8 cellular contexts compared by ENCODE assay signal in the genomic region with DNA sequence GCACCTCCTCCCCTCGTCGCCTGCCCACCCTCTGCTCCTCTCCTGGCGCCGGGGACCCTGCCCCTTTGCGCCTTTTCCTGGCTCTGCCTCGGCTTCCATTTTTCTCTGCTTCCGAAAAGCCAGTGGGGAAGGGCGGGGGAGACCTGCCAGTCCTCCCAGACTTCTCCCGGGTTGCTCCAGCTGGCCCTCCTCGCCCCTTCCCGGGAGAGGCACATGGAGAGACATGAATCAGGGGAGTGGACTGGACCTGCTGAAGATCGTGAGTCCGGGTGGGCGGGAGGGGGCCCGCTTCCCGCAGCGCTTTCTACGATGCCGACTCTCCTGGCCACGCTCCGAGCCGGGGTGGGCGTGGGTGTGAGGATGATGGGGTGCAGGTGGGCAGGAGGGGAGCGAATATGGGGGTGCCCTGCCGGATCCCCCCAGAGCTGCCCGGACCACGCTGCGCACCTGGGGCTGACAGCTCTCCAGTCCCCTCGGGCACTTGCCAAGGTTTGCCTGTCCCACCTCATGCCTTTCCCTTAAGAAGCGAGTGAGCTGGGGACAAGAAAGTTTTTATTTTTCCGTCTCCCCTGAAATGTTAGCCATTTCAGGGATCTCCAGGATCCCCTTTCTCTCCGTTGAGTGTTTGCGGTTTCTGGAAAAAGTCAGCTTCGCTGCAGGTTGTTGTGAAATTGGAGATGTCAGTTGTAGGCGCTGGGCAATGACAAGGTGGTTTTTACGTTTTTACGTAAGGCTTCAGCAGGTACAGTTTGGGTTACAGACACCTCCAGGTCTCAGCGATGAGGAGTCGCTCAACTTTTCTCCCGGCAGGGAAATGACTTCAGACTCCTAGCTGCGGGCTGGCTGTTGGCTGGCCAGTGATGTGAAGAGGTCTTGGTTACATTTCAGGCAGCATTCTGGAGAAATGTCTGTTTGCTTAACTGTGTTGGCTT. TPM values are rescaled to one million over a fixed set of nuclear protein-coding genes. Genes with fewer than 3 reads are reported as not detected.
DNase-seq lines count a peak whose midpoint lies in the region; TF ChIP-seq lines count a peak whose summit lies in the region.
"Had no signal": no experiment of that assay in that cellular context is flagged by ENCODE, and none has a peak within 500 bp of the region (broad histone marks: within the 10 kb centered on the region; RNA-seq: fewer than 3 reads in every experiment).

No MANE protein-coding gene starts in this region.

- peak overlapping the region; percentile 89 to 96 for H3K27ac ChIP-seq in tibial artery

- H3K4me3 ChIP-seq in lower leg skin (ENCODE audit: low read depth, poor library complexity, severe bottlenecking): peak overlapping the region; percentile 41
- peak overlapping the region; percentile 72 to 92 for H3K4me3 ChIP-seq in tibial artery

- H3K9me3 ChIP-seq in tibial artery: no peaks in the 10 kb centered on the region

- TF ChIP-seq CTCF in lower leg skin (IDR thresholded peaks at IDR 0.05): no peak
- TF ChIP-seq CTCF in tibial artery (IDR thresholded peaks at IDR 0.05): no peak

- intact Hi-C loops in lower leg skin (cut with DNase I; ENCODE audit: low total_unique reads): no loop called here
- intact Hi-C loops in tibial artery (cut with DNase I; ENCODE audit: low total_unique reads): loop anchor here (10.0 kb wide), 1 partner anchor 64 kb away; no protein-coding TSS in a partner anchor

- no peaks in the 10 kb centered on the region for H3K27me3 ChIP-seq in tibial artery

- no peaks in the 10 kb centered on the region for H3K36me3 ChIP-seq in tibial artery

- WGBS in lower leg skin, 2 donors: 8 to 10% methylated on average over 41 of the region's 41 CpGs

- TF ChIP-seq POLR2A in lower leg skin (IDR thresholded peaks at IDR 0.05): no peak

- DNase-seq in NCI-H2107 (lab: John Stamatoyannopoulos, UW) (peak; percentile 32), ecto neural progenitor cell (ENCODE audit: low spot score) (peak; percentile 48), lower leg skin (ENCODE audit: low spot score in 2 of 2) (no peak), tibial artery (no peak), ACHN (no peak), SK-N-DZ (ENCODE audit: low spot score) (no peak), SIG-M5 (lab: John Stamatoyannopoulos, UW) (no peak)

- H3K4me1 ChIP-seq in tibial artery: peaks cover 0 to 46% (median 18%) of the 10 kb centered on the region in 4 donors

- in situ Hi-C loops in ACHN (cut with HindIII; ENCODE audit: low pct_ligation_motif_present, low pct_unique_long_range_greater_than_20kb, low sequenced_read_pairs): no loop called here

RNA-seq across cellular contexts. Expression of a gene that starts 1.0 kb away (rescaled TPM):
- 1 to 10 TPM; 3.6 to 7.6 (median 6.1) TPM for total RNA-seq in lower leg skin
- polyA plus RNA-seq in SK-N-DZ (2014; cell fraction: cytosol; rRNA removed): not detected in 2 replicates
- not detected in 2 replicates for polyA plus RNA-seq in SK-N-DZ (2014; cell fraction: nucleus; rRNA removed)
- total RNA-seq: T-helper 1 cell treated with Interleukin-12 subunit alpha and Interleukin-12 subunit beta and Interleukin-4 antibody, amounts not matched to agents 30 ng/mL and 1 ng/mL, for 36 hours had no signal

Comparison
In these comparisons a context has a peak if more than half of its experiments do, and no peak if none do; other contexts are left out.
1. DNase-seq: peak in NCI-H2107 (single experiment) and ecto neural progenitor cell (single experiment); none in lower leg skin (0 of 2), tibial artery (0 of 2), ACHN (single experiment), SK-N-DZ (single experiment) and SIG-M5 (single experiment).